8 cellular contexts compared by ENCODE assay signal in the genomic region with DNA sequence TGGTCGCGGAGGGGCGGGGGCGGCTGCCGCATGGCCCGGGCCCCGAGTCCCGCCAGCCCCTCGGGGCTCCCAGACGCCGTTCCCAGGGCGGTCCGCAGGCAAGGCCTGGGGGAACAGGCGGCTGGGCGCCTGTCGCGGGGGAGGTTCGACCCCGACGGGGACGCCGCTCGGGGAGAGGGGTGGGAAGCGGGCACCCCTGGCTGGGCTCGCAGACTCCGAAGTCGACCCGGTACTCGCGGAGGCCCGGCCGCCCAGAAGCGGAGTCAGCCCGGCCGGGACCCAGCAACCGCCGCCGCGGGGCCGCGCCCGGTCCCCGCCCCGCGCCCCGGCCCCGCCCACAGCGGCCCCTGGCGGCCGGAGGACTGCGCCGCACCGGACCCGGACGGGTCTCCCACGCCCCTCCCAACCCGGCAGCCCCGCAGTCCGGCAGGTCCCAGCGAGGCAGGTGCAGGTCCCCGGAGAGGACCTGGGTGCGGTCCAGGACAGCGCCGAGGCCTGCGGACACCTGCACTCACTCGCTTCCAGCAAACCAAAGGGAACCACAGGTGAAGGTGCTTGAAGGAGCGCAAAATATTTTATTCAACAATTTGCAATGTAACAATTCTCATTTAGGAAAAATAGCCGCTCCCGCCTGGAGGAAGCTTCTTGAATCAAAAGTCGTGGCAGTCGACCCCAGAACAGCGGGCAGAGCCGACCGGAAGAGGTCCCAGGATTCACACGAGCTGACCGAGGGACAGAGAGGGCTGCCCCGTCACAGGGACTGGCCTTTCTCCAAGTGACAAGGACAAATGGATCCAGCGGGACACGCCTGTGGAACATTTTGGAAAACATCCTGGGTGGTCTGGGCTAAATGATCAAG.
DNase-seq lines count a peak whose midpoint lies in the region; ATAC-seq, FAIRE-seq and TF ChIP-seq lines count a peak whose summit lies in the region.

A gene with protein sequence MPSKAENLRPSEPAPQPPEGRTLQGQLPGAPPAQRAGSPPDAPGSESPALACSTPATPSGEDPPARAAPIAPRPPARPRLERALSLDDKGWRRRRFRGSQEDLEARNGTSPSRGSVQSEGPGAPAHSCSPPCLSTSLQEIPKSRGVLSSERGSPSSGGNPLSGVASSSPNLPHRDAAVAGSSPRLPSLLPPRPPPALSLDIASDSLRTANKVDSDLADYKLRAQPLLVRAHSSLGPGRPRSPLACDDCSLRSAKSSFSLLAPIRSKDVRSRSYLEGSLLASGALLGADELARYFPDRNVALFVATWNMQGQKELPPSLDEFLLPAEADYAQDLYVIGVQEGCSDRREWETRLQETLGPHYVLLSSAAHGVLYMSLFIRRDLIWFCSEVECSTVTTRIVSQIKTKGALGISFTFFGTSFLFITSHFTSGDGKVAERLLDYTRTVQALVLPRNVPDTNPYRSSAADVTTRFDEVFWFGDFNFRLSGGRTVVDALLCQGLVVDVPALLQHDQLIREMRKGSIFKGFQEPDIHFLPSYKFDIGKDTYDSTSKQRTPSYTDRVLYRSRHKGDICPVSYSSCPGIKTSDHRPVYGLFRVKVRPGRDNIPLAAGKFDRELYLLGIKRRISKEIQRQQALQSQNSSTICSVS (minus strand): TSS at position 296 of the 859 bp plus-strand sequence. CDS start 426 bp downstream, outside the sequence.

- H3K9me3 ChIP-seq in neuron (ENCODE audit: low read length), result no peaks in the 10 kb centered on the region

- H2AFZ ChIP-seq in neuron (ENCODE audit: low read depth, low read length), result peak within 1 kb of the TSS; percentile 72

- no peak for FAIRE-seq in RCC 7860 (lab: Jason Lieb, UNC)

- ATAC-seq in GM19324 (IDR thresholded peaks at IDR 0.05; ENCODE audit: low FRiP score, unreplicated experiment) (peak; percentile 60), HG03521 (IDR thresholded peaks at IDR 0.05; ENCODE audit: unreplicated experiment) (peak; percentile 64)

- peak within 1 kb of the TSS; percentile 76 to 78 for H3K4me3 ChIP-seq in foreskin fibroblast (ENCODE audit: low read depth in 1 of 2, low read length in 2 of 2)
- peak within 1 kb of the TSS; percentile 82 for H3K4me3 ChIP-seq in neuron (ENCODE audit: low read length)

- TF ChIP-seq CTCF in foreskin fibroblast (IDR thresholded peaks at IDR 0.05; ENCODE audit: low read depth, low read length), result peak; percentile 41

- H3K27me3 ChIP-seq in neuron (ENCODE audit: insufficient read depth, low read length), result no peaks in the 10 kb centered on the region

- DNase-seq in CD1c-positive myeloid dendritic cell (ENCODE audit: extremely low spot score) (peak; percentile 83), RCC 7860 (ENCODE audit: low spot score) (peak; percentile 21), foreskin fibroblast (peak; percentile 61 to 86), stromal cell of bone marrow (ENCODE audit: low read depth) (peak; percentile 47)
- peak; percentile 76 for DNase-seq in activated effector memory CD4-positive, alpha-beta T cell treated with Interleukin-2 at 50 U/mL for 16 hours

- peaks cover 51% of the 10 kb centered on the region for H3K36me3 ChIP-seq in neuron (ENCODE audit: insufficient read depth, low read length)

- peaks cover 25% of the 10 kb centered on the region for H3K4me1 ChIP-seq in neuron (ENCODE audit: insufficient read depth, low read length)

Comparison
In these comparisons a context has a peak if more than half of its experiments do, and no peak if none do; other contexts are left out.
1. Peak in every context shown above with its lines: DNase-seq, ATAC-seq and H3K4me3 ChIP-seq.
2. DNase-seq: peak in every context shown above with its lines; median percentile 83 in CD1c-positive myeloid dendritic cell; 76 in activated effector memory CD4-positive, alpha-beta T cell treated with Interleukin-2 at 50 U/mL for 16 hours; 74 in foreskin fibroblast; 47 in stromal cell of bone marrow; 21 in RCC 7860.